In the genomic region with DNA sequence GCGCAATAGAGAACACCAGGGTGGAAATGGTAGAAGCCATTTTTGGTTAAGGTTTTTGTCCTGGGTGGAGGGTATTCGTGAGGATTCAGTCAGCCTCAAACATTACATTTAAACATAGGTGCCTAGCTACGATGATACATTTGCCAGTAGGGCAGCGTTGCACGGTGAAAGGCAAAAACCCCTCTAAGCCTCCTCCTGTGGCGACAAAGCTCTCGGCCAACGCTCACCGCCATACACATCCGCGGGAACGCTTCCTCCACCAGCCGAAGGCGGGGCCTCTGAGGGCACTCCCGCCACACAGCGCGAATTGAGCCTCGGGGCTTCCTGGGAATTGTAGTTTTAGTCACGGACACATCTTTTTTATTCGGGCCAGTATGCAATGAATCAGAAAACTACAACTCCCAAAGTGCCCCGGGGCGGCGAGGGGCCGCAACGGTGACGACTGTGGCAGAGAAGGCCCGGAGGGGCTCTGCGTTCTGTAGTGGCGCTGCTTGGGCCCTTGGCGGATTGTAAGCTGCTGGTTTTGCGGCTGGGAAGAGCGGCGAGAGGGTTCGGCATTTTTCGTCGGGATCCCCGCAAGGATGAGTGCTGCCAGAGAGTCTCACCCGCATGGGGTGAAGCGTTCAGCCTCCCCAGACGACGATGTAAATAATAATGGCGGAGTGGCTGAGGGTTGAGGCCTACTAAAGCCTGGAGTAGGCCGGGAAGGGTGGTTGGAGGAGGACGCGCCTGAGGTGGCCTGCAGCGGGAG, we compare ENCODE assay signal across 1 cellular context.
A peak's percentile ranks its signal among the peaks of the same experiment; 100 is the strongest.
TF ChIP-seq lines count a peak whose summit lies in the region.

A gene (plus strand): TSS at position 450 of the 751 bp plus-strand sequence. CDS start 132 bp downstream, at position 582.

TF ChIP-seq in HepG2, 621 proteins besides CTCF, POLR2A, EP300 and RAD21 (continued from another document and continues in another):
- TF ChIP-seq, protein P1, sequence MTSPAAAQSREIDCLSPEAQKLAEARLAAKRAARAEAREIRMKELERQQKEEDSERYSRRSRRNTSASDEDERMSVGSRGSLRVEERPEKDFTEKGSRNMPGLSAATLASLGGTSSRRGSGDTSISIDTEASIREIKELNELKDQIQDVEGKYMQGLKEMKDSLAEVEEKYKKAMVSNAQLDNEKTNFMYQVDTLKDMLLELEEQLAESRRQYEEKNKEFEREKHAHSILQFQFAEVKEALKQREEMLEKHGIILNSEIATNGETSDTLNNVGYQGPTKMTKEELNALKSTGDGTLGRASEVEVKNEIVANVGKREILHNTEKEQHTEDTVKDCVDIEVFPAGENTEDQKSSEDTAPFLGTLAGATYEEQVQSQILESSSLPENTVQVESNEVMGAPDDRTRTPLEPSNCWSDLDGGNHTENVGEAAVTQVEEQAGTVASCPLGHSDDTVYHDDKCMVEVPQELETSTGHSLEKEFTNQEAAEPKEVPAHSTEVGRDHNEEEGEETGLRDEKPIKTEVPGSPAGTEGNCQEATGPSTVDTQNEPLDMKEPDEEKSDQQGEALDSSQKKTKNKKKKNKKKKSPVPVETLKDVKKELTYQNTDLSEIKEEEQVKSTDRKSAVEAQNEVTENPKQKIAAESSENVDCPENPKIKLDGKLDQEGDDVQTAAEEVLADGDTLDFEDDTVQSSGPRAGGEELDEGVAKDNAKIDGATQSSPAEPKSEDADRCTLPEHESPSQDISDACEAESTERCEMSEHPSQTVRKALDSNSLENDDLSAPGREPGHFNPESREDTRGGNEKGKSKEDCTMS (CRISPR knock-in tag; conservative IDR thresholded peaks at IDR 0.05), result no peak
- TF ChIP-seq ZNF652 (CRISPR knock-in tag; IDR thresholded peaks at IDR 0.05; ENCODE audit: borderline replicate concordance, low read depth) (no peak), ARNT2 (CRISPR knock-in tag; IDR thresholded peaks at IDR 0.05; ENCODE audit: low read depth) (peak; percentile 6; the same call in 1 of the 2 replicates), TBP (CRISPR knock-in tag; IDR thresholded peaks at IDR 0.05) (no peak), RARA (CRISPR knock-in tag; IDR thresholded peaks at IDR 0.05) (no peak), ZNF543 (CRISPR knock-in tag; IDR thresholded peaks at IDR 0.05) (peak; percentile 76), HOXA7 (CRISPR knock-in tag; IDR thresholded peaks at IDR 0.05) (no peak), ZSCAN20 (CRISPR knock-in tag; IDR thresholded peaks at IDR 0.05; ENCODE audit: borderline replicate concordance) (0 out of 2 replicates have a peak, but pooled peaks have one; percentile 28), ZSCAN12 (CRISPR knock-in tag; IDR thresholded peaks at IDR 0.05) (0 out of 2 replicates have a peak, but pooled peaks have one; percentile 18), NKX3-1 (CRISPR knock-in tag; IDR thresholded peaks at IDR 0.05) (peak; percentile 58; the same call in 1 of the 2 replicates), TBL1XR1 (IDR thresholded peaks at IDR 0.05; ENCODE audit: borderline replicate concordance, low read length, partially characterized antibody) (no peak), ZNF557 (CRISPR knock-in tag; IDR thresholded peaks at IDR 0.05) (peak; percentile 27; the same call in 1 of the 2 replicates), POGZ (CRISPR knock-in tag; IDR thresholded peaks at IDR 0.05) (peak; percentile 34; the same call in 1 of the 2 replicates), ZNF350 (CRISPR knock-in tag; IDR thresholded peaks at IDR 0.05; ENCODE audit: borderline replicate concordance, low read depth) (peak; percentile 90; the same call in 1 of the 2 replicates), NFE2L2 (IDR thresholded peaks at IDR 0.05; ENCODE audit: low read length) (no peak), RELA (CRISPR knock-in tag; IDR thresholded peaks at IDR 0.05) (peak; percentile 41; the same call in 1 of the 2 replicates), MLLT10 (CRISPR knock-in tag; IDR thresholded peaks at IDR 0.05) (no peak), BCL6 (CRISPR knock-in tag; IDR thresholded peaks at IDR 0.05) (0 out of 2 replicates have a peak, but pooled peaks have one; percentile 4)
- TF ChIP-seq, protein P2, sequence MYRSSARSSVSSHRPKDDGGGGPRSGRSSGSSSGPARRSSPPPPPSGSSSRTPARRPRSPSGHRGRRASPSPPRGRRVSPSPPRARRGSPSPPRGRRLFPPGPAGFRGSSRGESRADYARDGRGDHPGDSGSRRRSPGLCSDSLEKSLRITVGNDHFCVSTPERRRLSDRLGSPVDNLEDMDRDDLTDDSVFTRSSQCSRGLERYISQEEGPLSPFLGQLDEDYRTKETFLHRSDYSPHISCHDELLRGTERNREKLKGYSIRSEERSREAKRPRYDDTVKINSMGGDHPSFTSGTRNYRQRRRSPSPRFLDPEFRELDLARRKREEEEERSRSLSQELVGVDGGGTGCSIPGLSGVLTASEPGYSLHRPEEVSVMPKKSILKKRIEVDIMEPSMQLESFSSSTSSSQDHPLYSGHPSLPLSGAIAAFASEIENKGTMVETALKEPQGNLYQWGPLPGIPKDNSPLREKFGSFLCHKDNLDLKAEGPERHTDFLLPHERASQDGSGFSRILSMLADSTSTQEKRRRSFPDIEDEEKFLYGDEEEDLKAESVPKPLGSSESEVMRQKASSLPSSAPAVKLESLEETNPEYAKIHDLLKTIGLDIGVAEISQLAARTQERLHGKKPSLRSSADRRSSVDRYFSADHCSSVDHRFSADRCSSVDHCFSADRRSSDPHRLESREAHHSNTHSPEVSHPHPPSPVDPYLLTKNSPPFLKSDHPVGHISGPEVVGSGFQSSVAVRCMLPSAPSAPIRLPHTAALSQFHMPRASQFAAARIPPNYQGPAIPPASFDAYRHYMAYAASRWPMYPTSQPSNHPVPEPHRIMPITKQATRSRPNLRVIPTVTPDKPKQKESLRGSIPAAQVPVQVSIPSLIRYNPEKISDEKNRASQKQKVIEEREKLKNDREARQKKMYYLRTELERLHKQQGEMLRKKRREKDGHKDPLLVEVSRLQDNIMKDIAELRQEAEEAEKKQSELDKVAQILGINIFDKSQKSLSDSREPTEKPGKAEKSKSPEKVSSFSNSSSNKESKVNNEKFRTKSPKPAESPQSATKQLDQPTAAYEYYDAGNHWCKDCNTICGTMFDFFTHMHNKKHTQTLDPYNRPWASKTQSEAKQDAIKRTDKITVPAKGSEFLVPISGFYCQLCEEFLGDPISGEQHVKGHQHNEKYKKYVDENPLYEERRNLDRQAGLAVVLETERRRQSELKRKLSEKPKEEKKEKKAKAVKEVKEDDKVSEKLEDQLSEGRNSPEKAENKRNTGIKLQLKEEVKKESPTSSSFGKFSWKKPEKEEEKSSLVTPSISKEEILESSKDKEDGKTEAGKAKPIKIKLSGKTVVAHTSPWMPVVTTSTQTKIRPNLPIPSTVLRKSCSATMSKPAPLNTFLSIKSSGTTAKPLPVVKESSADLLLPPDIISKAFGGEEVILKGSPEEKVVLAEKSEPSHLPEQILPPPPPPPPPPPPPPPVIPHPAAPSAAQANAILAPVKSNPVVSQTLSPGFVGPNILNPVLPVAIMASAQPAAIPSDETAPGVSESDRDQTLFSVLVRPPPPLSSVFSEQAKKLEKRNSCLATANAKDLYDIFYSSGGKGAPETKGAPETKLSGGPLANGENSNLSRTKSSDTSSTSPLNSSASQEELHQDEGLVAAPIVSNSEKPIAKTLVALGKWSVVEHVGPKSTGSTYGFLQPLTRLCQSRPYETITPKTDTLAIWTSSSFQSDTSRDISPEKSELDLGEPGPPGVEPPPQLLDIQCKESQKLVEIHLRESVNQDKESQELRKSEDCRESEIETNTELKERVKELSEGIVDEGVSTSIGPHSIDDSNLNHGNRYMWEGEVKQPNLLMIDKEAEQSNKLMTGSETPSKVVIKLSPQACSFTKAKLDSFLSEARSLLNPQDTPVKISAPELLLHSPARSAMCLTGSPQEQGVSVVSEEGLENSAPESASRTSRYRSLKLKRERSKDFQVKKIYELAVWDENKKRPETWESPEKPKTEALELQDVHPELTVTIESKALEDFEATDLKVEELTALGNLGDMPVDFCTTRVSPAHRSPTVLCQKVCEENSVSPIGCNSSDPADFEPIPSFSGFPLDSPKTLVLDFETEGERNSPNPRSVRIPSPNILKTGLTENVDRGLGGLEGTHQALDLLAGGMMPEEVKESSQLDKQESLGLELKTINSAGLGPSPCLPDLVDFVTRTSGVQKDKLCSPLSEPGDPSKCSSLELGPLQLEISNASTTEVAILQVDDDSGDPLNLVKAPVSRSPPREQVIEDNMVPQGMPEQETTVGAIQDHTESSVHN (CRISPR knock-in tag; IDR thresholded peaks at IDR 0.05), result 0 out of 2 replicates have a peak, but pooled peaks have one; percentile 16
- TF ChIP-seq, protein P3, sequence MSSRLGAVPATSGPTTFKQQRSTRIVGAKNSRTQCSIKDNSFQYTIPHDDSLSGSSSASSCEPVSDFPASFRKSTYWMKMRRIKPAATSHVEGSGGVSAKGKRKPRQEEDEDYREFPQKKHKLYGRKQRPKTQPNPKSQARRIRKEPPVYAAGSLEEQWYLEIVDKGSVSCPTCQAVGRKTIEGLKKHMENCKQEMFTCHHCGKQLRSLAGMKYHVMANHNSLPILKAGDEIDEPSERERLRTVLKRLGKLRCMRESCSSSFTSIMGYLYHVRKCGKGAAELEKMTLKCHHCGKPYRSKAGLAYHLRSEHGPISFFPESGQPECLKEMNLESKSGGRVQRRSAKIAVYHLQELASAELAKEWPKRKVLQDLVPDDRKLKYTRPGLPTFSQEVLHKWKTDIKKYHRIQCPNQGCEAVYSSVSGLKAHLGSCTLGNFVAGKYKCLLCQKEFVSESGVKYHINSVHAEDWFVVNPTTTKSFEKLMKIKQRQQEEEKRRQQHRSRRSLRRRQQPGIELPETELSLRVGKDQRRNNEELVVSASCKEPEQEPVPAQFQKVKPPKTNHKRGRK (CRISPR knock-in tag; IDR thresholded peaks at IDR 0.05), result 0 out of 2 replicates have a peak, but pooled peaks have one; percentile 27
- TF ChIP-seq, protein P4, sequence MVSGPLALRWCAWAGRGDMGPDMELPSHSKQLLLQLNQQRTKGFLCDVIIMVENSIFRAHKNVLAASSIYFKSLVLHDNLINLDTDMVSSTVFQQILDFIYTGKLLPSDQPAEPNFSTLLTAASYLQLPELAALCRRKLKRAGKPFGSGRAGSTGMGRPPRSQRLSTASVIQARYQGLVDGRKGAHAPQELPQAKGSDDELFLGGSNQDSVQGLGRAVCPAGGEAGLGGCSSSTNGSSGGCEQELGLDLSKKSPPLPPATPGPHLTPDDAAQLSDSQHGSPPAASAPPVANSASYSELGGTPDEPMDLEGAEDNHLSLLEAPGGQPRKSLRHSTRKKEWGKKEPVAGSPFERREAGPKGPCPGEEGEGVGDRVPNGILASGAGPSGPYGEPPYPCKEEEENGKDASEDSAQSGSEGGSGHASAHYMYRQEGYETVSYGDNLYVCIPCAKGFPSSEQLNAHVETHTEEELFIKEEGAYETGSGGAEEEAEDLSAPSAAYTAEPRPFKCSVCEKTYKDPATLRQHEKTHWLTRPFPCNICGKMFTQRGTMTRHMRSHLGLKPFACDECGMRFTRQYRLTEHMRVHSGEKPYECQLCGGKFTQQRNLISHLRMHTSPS (CRISPR knock-in tag; IDR thresholded peaks at IDR 0.05; ENCODE audit: low read depth), result no peak
- TF ChIP-seq, protein P5, sequence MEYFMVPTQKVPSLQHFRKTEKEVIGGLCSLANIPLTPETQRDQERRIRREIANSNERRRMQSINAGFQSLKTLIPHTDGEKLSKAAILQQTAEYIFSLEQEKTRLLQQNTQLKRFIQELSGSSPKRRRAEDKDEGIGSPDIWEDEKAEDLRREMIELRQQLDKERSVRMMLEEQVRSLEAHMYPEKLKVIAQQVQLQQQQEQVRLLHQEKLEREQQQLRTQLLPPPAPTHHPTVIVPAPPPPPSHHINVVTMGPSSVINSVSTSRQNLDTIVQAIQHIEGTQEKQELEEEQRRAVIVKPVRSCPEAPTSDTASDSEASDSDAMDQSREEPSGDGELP (IDR thresholded peaks at IDR 0.05; ENCODE audit: borderline replicate concordance, low read depth), result no peak
- TF ChIP-seq, protein P6, sequence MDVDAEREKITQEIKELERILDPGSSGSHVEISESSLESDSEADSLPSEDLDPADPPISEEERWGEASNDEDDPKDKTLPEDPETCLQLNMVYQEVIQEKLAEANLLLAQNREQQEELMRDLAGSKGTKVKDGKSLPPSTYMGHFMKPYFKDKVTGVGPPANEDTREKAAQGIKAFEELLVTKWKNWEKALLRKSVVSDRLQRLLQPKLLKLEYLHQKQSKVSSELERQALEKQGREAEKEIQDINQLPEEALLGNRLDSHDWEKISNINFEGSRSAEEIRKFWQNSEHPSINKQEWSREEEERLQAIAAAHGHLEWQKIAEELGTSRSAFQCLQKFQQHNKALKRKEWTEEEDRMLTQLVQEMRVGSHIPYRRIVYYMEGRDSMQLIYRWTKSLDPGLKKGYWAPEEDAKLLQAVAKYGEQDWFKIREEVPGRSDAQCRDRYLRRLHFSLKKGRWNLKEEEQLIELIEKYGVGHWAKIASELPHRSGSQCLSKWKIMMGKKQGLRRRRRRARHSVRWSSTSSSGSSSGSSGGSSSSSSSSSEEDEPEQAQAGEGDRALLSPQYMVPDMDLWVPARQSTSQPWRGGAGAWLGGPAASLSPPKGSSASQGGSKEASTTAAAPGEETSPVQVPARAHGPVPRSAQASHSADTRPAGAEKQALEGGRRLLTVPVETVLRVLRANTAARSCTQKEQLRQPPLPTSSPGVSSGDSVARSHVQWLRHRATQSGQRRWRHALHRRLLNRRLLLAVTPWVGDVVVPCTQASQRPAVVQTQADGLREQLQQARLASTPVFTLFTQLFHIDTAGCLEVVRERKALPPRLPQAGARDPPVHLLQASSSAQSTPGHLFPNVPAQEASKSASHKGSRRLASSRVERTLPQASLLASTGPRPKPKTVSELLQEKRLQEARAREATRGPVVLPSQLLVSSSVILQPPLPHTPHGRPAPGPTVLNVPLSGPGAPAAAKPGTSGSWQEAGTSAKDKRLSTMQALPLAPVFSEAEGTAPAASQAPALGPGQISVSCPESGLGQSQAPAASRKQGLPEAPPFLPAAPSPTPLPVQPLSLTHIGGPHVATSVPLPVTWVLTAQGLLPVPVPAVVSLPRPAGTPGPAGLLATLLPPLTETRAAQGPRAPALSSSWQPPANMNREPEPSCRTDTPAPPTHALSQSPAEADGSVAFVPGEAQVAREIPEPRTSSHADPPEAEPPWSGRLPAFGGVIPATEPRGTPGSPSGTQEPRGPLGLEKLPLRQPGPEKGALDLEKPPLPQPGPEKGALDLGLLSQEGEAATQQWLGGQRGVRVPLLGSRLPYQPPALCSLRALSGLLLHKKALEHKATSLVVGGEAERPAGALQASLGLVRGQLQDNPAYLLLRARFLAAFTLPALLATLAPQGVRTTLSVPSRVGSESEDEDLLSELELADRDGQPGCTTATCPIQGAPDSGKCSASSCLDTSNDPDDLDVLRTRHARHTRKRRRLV (CRISPR knock-in tag; IDR thresholded peaks at IDR 0.05), result peak; percentile 88
- TF ChIP-seq, protein P7, sequence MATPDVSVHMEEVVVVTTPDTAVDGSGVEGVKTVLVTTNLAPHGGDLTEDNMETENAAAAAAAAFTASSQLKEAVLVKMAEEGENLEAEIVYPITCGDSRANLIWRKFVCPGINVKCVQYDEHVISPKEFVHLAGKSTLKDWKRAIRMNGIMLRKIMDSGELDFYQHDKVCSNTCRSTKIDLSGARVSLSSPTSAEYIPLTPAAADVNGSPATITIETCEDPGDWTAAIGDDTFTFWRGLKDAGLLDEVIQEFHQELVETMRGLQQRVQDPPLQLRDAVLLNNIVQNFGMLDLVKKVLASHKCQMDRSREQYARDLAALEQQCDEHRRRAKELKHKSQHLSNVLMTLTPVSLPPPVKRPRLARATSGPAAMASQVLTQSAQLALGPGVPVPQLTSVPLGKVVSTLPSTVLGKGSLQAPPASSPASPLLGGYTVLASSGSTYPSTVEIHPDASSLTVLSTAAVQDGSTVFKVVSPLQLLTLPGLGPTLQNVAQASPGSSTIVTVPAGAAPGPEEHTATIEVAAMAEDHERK (CRISPR knock-in tag; IDR thresholded peaks at IDR 0.05; ENCODE audit: low read depth), result 0 out of 2 replicates have a peak, but pooled peaks have one; percentile 24
- TF ChIP-seq, protein P8, sequence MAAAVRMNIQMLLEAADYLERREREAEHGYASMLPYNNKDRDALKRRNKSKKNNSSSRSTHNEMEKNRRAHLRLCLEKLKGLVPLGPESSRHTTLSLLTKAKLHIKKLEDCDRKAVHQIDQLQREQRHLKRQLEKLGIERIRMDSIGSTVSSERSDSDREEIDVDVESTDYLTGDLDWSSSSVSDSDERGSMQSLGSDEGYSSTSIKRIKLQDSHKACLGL (CRISPR knock-in tag; IDR thresholded peaks at IDR 0.05), result peak; percentile 86; the same call in 1 of the 2 replicates
